In genomic region chr5:110738812-110739651, GRCh38 we compare ENCODE assay signal across 1 cellular context.
A peak's percentile ranks its signal among the peaks of the same experiment; 100 is the strongest.
TF ChIP-seq lines count a peak whose summit lies in the region.

SLC25A46 (plus strand) TSS chr5:110739007; CDS start chr5:110739120, 113 bp downstream.

TF ChIP-seq in HEK293, 187 proteins besides CTCF, POLR2A, EP300 and RAD21 (continued from another document and continues in another):
- peak; percentile 99 for TF ChIP-seq ZNF518A (tag by site-specific recombination; conservative IDR thresholded peaks at IDR 0.05; ENCODE audit: low read depth)
- TF ChIP-seq ZNF629 (tag by site-specific recombination; IDR thresholded peaks at IDR 0.05), result peak; percentile 65
- TF ChIP-seq ZSCAN30 (tag by site-specific recombination; IDR thresholded peaks at IDR 0.05), result no peak
- no peak for TF ChIP-seq ZNF776 (tag by site-specific recombination; IDR thresholded peaks at IDR 0.05; ENCODE audit: borderline replicate concordance)
- TF ChIP-seq ZFP3 (tag by site-specific recombination; IDR thresholded peaks at IDR 0.05; ENCODE audit: low read depth), result no peak
- TF ChIP-seq ZNF184 (tag by site-specific recombination; IDR thresholded peaks at IDR 0.05), result no peak
- TF ChIP-seq ZBTB8A (tag by site-specific recombination; IDR thresholded peaks at IDR 0.05), result peak; percentile 74
- no peak for TF ChIP-seq ZNF16 (tag by site-specific recombination; IDR thresholded peaks at IDR 0.05; ENCODE audit: low read depth)
- no peak for TF ChIP-seq ZNF37A (tag by site-specific recombination; IDR thresholded peaks at IDR 0.05)
- TF ChIP-seq ZNF335 (tag by site-specific recombination; conservative IDR thresholded peaks at IDR 0.05), result peak; percentile 97
- TF ChIP-seq SP2 (tag by site-specific recombination; IDR thresholded peaks at IDR 0.05), result peak; percentile 74
- peak; percentile 84 for TF ChIP-seq ZNF513 (tag by site-specific recombination; IDR thresholded peaks at IDR 0.05)
- TF ChIP-seq ZBTB17 (tag by site-specific recombination; IDR thresholded peaks at IDR 0.05), result no peak; the same call in 1 of the 2 replicates
- no peak for TF ChIP-seq ZSCAN16 (tag by site-specific recombination; IDR thresholded peaks at IDR 0.05)
- no peak for TF ChIP-seq ZNF544 (tag by site-specific recombination; IDR thresholded peaks at IDR 0.05)
- peak; percentile 44; the same call in 1 of the 2 replicates for TF ChIP-seq SP3 (tag by site-specific recombination; IDR thresholded peaks at IDR 0.05)
- TF ChIP-seq ZFHX2 (tag by site-specific recombination; conservative IDR thresholded peaks at IDR 0.05), result no peak
- peak; percentile 44 for TF ChIP-seq ZBTB26 (tag by site-specific recombination; optimal IDR thresholded peaks at IDR 0.05)
- TF ChIP-seq ZNF175 (tag by site-specific recombination; IDR thresholded peaks at IDR 0.05), result no peak
- no peak for TF ChIP-seq TCF7L2 (IDR thresholded peaks at IDR 0.05; ENCODE audit: borderline replicate concordance, low read depth, low read length)
- no peak for TF ChIP-seq ZSCAN18 (tag by site-specific recombination; IDR thresholded peaks at IDR 0.05)
- TF ChIP-seq ZXDB (tag by site-specific recombination; IDR thresholded peaks at IDR 0.05), result peak; percentile 82; the same call in 1 of the 2 replicates
- no peak for TF ChIP-seq ZNF354C (tag by site-specific recombination; IDR thresholded peaks at IDR 0.05; ENCODE audit: borderline replicate concordance, low read depth)
- no peak for TF ChIP-seq ZNF521 (tag by site-specific recombination; IDR thresholded peaks at IDR 0.05)
- no peak for TF ChIP-seq ZNF221 (tag by site-specific recombination; IDR thresholded peaks at IDR 0.05; ENCODE audit: borderline replicate concordance)
- no peak for TF ChIP-seq ZNF843 (tag by site-specific recombination; IDR thresholded peaks at IDR 0.05)
- TF ChIP-seq ZNF214 (tag by site-specific recombination; IDR thresholded peaks at IDR 0.05; ENCODE audit: borderline replicate concordance), result no peak
- TF ChIP-seq ZNF830 (tag by site-specific recombination; IDR thresholded peaks at IDR 0.05; ENCODE audit: low read depth), result no peak
- peak; percentile 94 for TF ChIP-seq ZFP37 (tag by site-specific recombination; IDR thresholded peaks at IDR 0.05)
- no peak for TF ChIP-seq ZNF792 (tag by site-specific recombination; IDR thresholded peaks at IDR 0.05)
- no peak for TF ChIP-seq ZNF19 (tag by site-specific recombination; IDR thresholded peaks at IDR 0.05; ENCODE audit: low read depth)
- TF ChIP-seq ZNF132 (tag by site-specific recombination; IDR thresholded peaks at IDR 0.05; ENCODE audit: borderline replicate concordance), result no peak
- TF ChIP-seq ZNF362 (tag by site-specific recombination; IDR thresholded peaks at IDR 0.05), result no peak
- no peak for TF ChIP-seq ZNF555 (tag by site-specific recombination; conservative IDR thresholded peaks at IDR 0.05)
- TF ChIP-seq ZNF211 (tag by site-specific recombination; IDR thresholded peaks at IDR 0.05; ENCODE audit: low read depth), result no peak
- TF ChIP-seq ATF2 (tag by site-specific recombination; IDR thresholded peaks at IDR 0.05; ENCODE audit: low read depth), result no peak
- no peak for TF ChIP-seq ZNF350 (tag by site-specific recombination; IDR thresholded peaks at IDR 0.05)
- TF ChIP-seq HOXD13 (CRISPR knock-in tag; IDR thresholded peaks at IDR 0.05; ENCODE audit: borderline replicate concordance), result no peak
- peak; percentile 83 for TF ChIP-seq GLIS2 (tag by site-specific recombination; IDR thresholded peaks at IDR 0.05)
- no peak for TF ChIP-seq ZNF529 (tag by site-specific recombination; IDR thresholded peaks at IDR 0.05; ENCODE audit: insufficient replicate concordance)
- no peak for TF ChIP-seq ZNF157 (tag by site-specific recombination; IDR thresholded peaks at IDR 0.05)
- peak; percentile 92 for TF ChIP-seq ZBTB11 (tag by site-specific recombination; conservative IDR thresholded peaks at IDR 0.05; ENCODE audit: low read depth)
- TF ChIP-seq ZNF747 (tag by site-specific recombination; IDR thresholded peaks at IDR 0.05), result no peak
- TF ChIP-seq ZIC2 (tag by site-specific recombination; IDR thresholded peaks at IDR 0.05), result peak; percentile 59
- no peak for TF ChIP-seq SCRT1 (tag by site-specific recombination; IDR thresholded peaks at IDR 0.05; ENCODE audit: borderline replicate concordance)
- no peak for TF ChIP-seq ZFP69B (tag by site-specific recombination; IDR thresholded peaks at IDR 0.05)
- no peak for TF ChIP-seq ZNF138 (tag by site-specific recombination; IDR thresholded peaks at IDR 0.05; ENCODE audit: borderline replicate concordance)
- peak; percentile 45; the same call in 1 of the 2 replicates for TF ChIP-seq ZNF777 (tag by site-specific recombination; IDR thresholded peaks at IDR 0.05; ENCODE audit: borderline replicate concordance)
- peak; percentile 69 for TF ChIP-seq SP7 (tag by site-specific recombination; IDR thresholded peaks at IDR 0.05)
- TF ChIP-seq ZSCAN5A (tag by site-specific recombination; IDR thresholded peaks at IDR 0.05), result no peak
- no peak for TF ChIP-seq GLI2 (tag by site-specific recombination; IDR thresholded peaks at IDR 0.05; ENCODE audit: borderline replicate concordance, low read depth)
- TF ChIP-seq KLF7 (tag by site-specific recombination; IDR thresholded peaks at IDR 0.05; ENCODE audit: borderline replicate concordance), result no peak
- TF ChIP-seq ZNF610 (tag by site-specific recombination; IDR thresholded peaks at IDR 0.05; ENCODE audit: borderline replicate concordance), result no peak
- TF ChIP-seq ZNF24 (tag by site-specific recombination; IDR thresholded peaks at IDR 0.05), result 0 out of 2 replicates have a peak, but pooled peaks have one; percentile 22
- no peak for TF ChIP-seq ZNF571 (tag by site-specific recombination; IDR thresholded peaks at IDR 0.05)
- TF ChIP-seq ZNF654 (tag by site-specific recombination; IDR thresholded peaks at IDR 0.05; ENCODE audit: low read depth), result no peak
